ENCODE assay signal across 9 cellular contexts in genomic region chr3:109702252-109702651, GRCh38.
DNase-seq lines count a peak whose midpoint lies in the region; ATAC-seq and TF ChIP-seq lines count a peak whose summit lies in the region.
"Had no signal": no experiment of that assay in that cellular context is flagged by ENCODE, and none has a peak within 500 bp of the region (broad histone marks: within the 10 kb centered on the region; RNA-seq: fewer than 3 reads in every experiment).

No MANE protein-coding gene starts in this region.

- H3K36me3 ChIP-seq in naive thymus-derived CD4-positive, alpha-beta T cell (ENCODE audit: control insufficient read depth in 2 of 3, insufficient read depth in 3 of 3, low read length in 3 of 3): no peaks in the 10 kb centered on the region

- POLR2A ChIA-PET in naive thymus-derived CD4-positive, alpha-beta T cell (lab: Charles Lee): no interaction called here

- intact Hi-C loops in naive thymus-derived CD4-positive, alpha-beta T cell (cut with micrococcal nuclease): no loop called here

- H3K27me3 ChIP-seq in naive thymus-derived CD4-positive, alpha-beta T cell (ENCODE audit: control insufficient read depth in 2 of 2, insufficient read depth in 2 of 2, low read length in 2 of 2): no peaks in the 10 kb centered on the region

- H3K27ac Mint-ChIP-seq in naive thymus-derived CD4-positive, alpha-beta T cell: no peak overlapping the region
- H3K27ac Mint-ChIP-seq: natural killer cell treated with Interleukin-12 subunit alpha and Interleukin-12 subunit beta and Interleukin-15 and Interleukin-18, amount 100 ng/mL, for 72 hours had no signal

- H3K9me3 Mint-ChIP-seq in naive thymus-derived CD4-positive, alpha-beta T cell: peaks cover 0 to 9% (median 0%) of the 10 kb centered on the region in 11 donors

- TF ChIP-seq CTCF in choroid plexus epithelial cell (conservative IDR thresholded peaks at IDR 0.05; ENCODE audit: low read depth, low read length): no peak

- peak; percentile 65 for ATAC-seq in GM21619 (IDR thresholded peaks at IDR 0.05; ENCODE audit: unreplicated experiment)
- ATAC-seq in naive thymus-derived CD4-positive, alpha-beta T cell: no peak

- CTCF ChIA-PET in naive thymus-derived CD4-positive, alpha-beta T cell (lab: Charles Lee): no interaction called here

- peaks cover 0 to 10% (median 0%) of the 10 kb centered on the region in 5 donors for H3K27me3 Mint-ChIP-seq in naive thymus-derived CD4-positive, alpha-beta T cell
- H3K27me3 Mint-ChIP-seq: natural killer cell treated with Interleukin-12 subunit alpha and Interleukin-12 subunit beta and Interleukin-15 and Interleukin-18, amount 100 ng/mL, for 72 hours had no signal

- no peak overlapping the region for H3K27ac ChIP-seq in naive thymus-derived CD4-positive, alpha-beta T cell (ENCODE audit: low read depth, low read length)

- no peak overlapping the region for H3K4me3 ChIP-seq in Jurkat, Clone E6-1 (ENCODE audit: low read length)
- no peak overlapping the region for H3K4me3 ChIP-seq in choroid plexus epithelial cell (ENCODE audit: low read depth, low read length)
- H3K4me3 ChIP-seq in naive thymus-derived CD4-positive, alpha-beta T cell (ENCODE audit: low read length): no peak overlapping the region

- H3K36me3 Mint-ChIP-seq in naive thymus-derived CD4-positive, alpha-beta T cell: no peaks in the 10 kb centered on the region
- H3K36me3 Mint-ChIP-seq: natural killer cell treated with Interleukin-12 subunit alpha and Interleukin-12 subunit beta and Interleukin-15 and Interleukin-18, amount 100 ng/mL, for 72 hours had no signal

- H3K4me1 Mint-ChIP-seq in naive thymus-derived CD4-positive, alpha-beta T cell: peaks cover 0 to 18% (median 9%) of the 10 kb centered on the region in 7 donors

- peak; percentile 15 for DNase-seq in GM03348 (ENCODE audit: low spot score)
- DNase-seq in Jurkat, Clone E6-1 (ENCODE audit: low read depth, low spot score): peak; percentile 53
- peak; percentile 89 for DNase-seq in choroid plexus epithelial cell (ENCODE audit: low read depth)
- DNase-seq in naive thymus-derived CD4-positive, alpha-beta T cell: no peak
- no peak for DNase-seq in NCI-H748 treated with DMSO at 0.1 percent for 48 hours (lab: John Stamatoyannopoulos, UW)
- DNase-seq in iPS-NIHi11 (ENCODE audit: low spot score): no peak
- DNase-seq in COLO829 (ENCODE audit: low spot score): no peak

- H3K9me3 ChIP-seq in naive thymus-derived CD4-positive, alpha-beta T cell (ENCODE audit: control insufficient read depth in 2 of 3, low read length in 3 of 3): no peaks in the 10 kb centered on the region

- no peak overlapping the region for H3K4me3 Mint-ChIP-seq in naive thymus-derived CD4-positive, alpha-beta T cell
- H3K4me3 Mint-ChIP-seq: natural killer cell treated with Interleukin-12 subunit alpha and Interleukin-12 subunit beta and Interleukin-15 and Interleukin-18, amount 100 ng/mL, for 72 hours had no signal

- H3K4me1 ChIP-seq in naive thymus-derived CD4-positive, alpha-beta T cell (ENCODE audit: control insufficient read depth in 2 of 2, insufficient read depth in 2 of 2, low read length in 2 of 2): no peaks in the 10 kb centered on the region

Comparison
In these comparisons a context has a peak if more than half of its experiments do, and no peak if none do; other contexts are left out.
1. DNase-seq: peak in GM03348 (single experiment), Jurkat, Clone E6-1 (single experiment) and choroid plexus epithelial cell (single experiment); none in naive thymus-derived CD4-positive, alpha-beta T cell (0 of 9), NCI-H748 treated with DMSO at 0.1 percent for 48 hours (single experiment), iPS-NIHi11 (single experiment) and COLO829 (single experiment).